9 cellular contexts compared by ENCODE assay signal in genomic region chr12:52884526-52885293, GRCh38. TPM values are rescaled to one million over a fixed set of nuclear protein-coding genes. Genes with fewer than 3 reads are reported as not detected.
DNase-seq lines count a peak whose midpoint lies in the region; ATAC-seq and TF ChIP-seq lines count a peak whose summit lies in the region.
"Had no signal": no experiment of that assay in that cellular context is flagged by ENCODE, and none has a peak within 500 bp of the region (broad histone marks: within the 10 kb centered on the region; RNA-seq: fewer than 3 reads in every experiment).

No MANE protein-coding gene starts in this region.

- no peaks in the 10 kb centered on the region for H3K27me3 ChIP-seq in SK-N-SH (ENCODE audit: insufficient read depth)

- 36% methylated on average over 11 of the region's 13 CpGs for WGBS in SK-N-SH (ENCODE audit: low lambda C conversion rate)

- TF ChIP-seq CTCF in SK-N-SH (IDR thresholded peaks at IDR 0.05) = peak; percentile 98

- DNase-seq in DMS53 treated with DMSO at 0.1 percent for 48 hours (lab: John Stamatoyannopoulos, UW; ENCODE audit: unreplicated experiment) = peak; percentile 47
- peak; percentile 86 for DNase-seq in LoVo (ENCODE audit: low spot score)
- DNase-seq in SK-N-SH = peak; percentile 86
- peak; percentile 78 for DNase-seq in activated gamma-delta T cell treated with anti-CD3 and anti-CD28 coated beads, Interleukin-2, amount 50 U/mL, for 16 hours (ENCODE audit: low read depth)
- peak; percentile 87 for DNase-seq in Right ventricle myocardium superior
- DNase-seq in renal cortical epithelial cell (ENCODE audit: low read depth) = peak; percentile 14
- no peak for DNase-seq in middle frontal gyrus (ENCODE audit: extremely low spot score, low spot score)

- H4K20me1 ChIP-seq in SK-N-SH (ENCODE audit: insufficient read depth) = no peaks in the 10 kb centered on the region

- no peaks in the 10 kb centered on the region for H3K9me3 ChIP-seq in SK-N-SH

- H3K4me1 ChIP-seq in SK-N-SH (ENCODE audit: control insufficient read depth in 1 of 2, insufficient read depth in 2 of 2, low read depth in 1 of 2, low read length in 1 of 2) = no peaks in the 10 kb centered on the region; a peak in 1 of 4 replicates

- no peaks in the 10 kb centered on the region for H3K9me2 ChIP-seq in SK-N-SH

- CTCF ChIA-PET in SK-N-SH (lab: Yijun Ruan, JAX) = interaction anchor here (0.6 to 9.7 kb wide), 107 partner anchors 9 to 1346 kb away, joined by 3 to 485 read pairs (median 5); partner anchors contain the start of genes EIF4B, KRT1, KRT18 and KRT5

- H3K27ac ChIP-seq in SK-N-SH (ENCODE audit: low read depth in 2 of 2, low read length in 1 of 2) = no peak overlapping the region

- no peak overlapping the region; a peak in 1 of 4 replicates for H3K4me3 ChIP-seq in SK-N-SH (ENCODE audit: low read depth in 2 of 2, low read length in 1 of 2)

- no peaks in the 10 kb centered on the region for H3F3A ChIP-seq in SK-N-SH (replicated peaks; ENCODE audit: insufficient read depth)

- no peak for TF ChIP-seq EP300 in SK-N-SH (IDR thresholded peaks at IDR 0.05; ENCODE audit: borderline replicate concordance in 1 of 2, low read depth in 1 of 2, low read length in 1 of 2)

- no peaks in the 10 kb centered on the region for H3K79me2 ChIP-seq in SK-N-SH (ENCODE audit: insufficient read depth)

- ATAC-seq in Right ventricle myocardium superior (ENCODE audit: poor library complexity) (peak; percentile 86), HG03460 (IDR thresholded peaks at IDR 0.05; ENCODE audit: unreplicated experiment) (no peak)

- no peak overlapping the region for H2AFZ ChIP-seq in SK-N-SH (ENCODE audit: low read depth)

- POLR2A ChIA-PET in SK-N-SH (lab: Yijun Ruan, JAX) = interaction anchor here (0.7 to 1.1 kb wide), 2 partner anchors 41 to 96 kb away, joined by 3 read pairs; no protein-coding TSS in a partner anchor

- intact Hi-C loops in Right ventricle myocardium superior (cut with DNase I) = loop anchor here (2.0 kb wide), 1 partner anchor 96 kb away; no protein-coding TSS in a partner anchor

- no peaks in the 10 kb centered on the region for H3K36me3 ChIP-seq in SK-N-SH (replicated peaks in 1 of 2; ENCODE audit: control insufficient read depth in 1 of 2, insufficient read depth in 2 of 2, low read length in 1 of 2)

- no peak overlapping the region for H3K9ac ChIP-seq in SK-N-SH

- TF ChIP-seq RAD21 in SK-N-SH (IDR thresholded peaks at IDR 0.05; ENCODE audit: low read length) = peak; percentile 93

- no peak overlapping the region for H3K4me2 ChIP-seq in SK-N-SH

TF ChIP-seq in SK-N-SH, 30 proteins besides CTCF, POLR2A, EP300 and RAD21:
- TF ChIP-seq SMC3 (IDR thresholded peaks at IDR 0.05; ENCODE audit: low read depth, low read length) = peak; percentile 99
- TF ChIP-seq NRF1 (IDR thresholded peaks at IDR 0.05; ENCODE audit: low read depth, low read length) = no peak

RNA-seq across cellular contexts. Expression of gene KRT8, which starts 20.2 kb away (rescaled TPM):
- 47.7 and 49.4 TPM in 2 replicates for polyA plus RNA-seq in SK-N-SH (2012; rRNA removed)
- 35.6 and 44.1 TPM in 2 replicates for polyA plus RNA-seq in SK-N-SH (2012; cell fraction: cytosol; rRNA removed)
- 40.7 and 41.4 TPM in 2 replicates for polyA plus RNA-seq in SK-N-SH (2012; cell fraction: nucleus; rRNA removed)
- total RNA-seq in Right ventricle myocardium superior = 104 TPM
- total RNA-seq in renal cortical epithelial cell = 390 and 919 TPM in 2 replicates
- total RNA-seq: T-helper 1 cell treated with Interleukin-12 subunit alpha and Interleukin-12 subunit beta and Interleukin-4 antibody, amounts not matched to agents 30 ng/mL and 1 ng/mL, for 36 hours had no signal

RNA-seq across cellular contexts. Expression of gene KRT78, which starts 35.9 kb away (rescaled TPM):
- not detected in 2 replicates for polyA plus RNA-seq in SK-N-SH (2012; rRNA removed)
- polyA plus RNA-seq in SK-N-SH (2012; cell fraction: cytosol; rRNA removed) = not detected in 2 replicates
- polyA plus RNA-seq in SK-N-SH (2012; cell fraction: nucleus; rRNA removed) = not detected in 2 replicates
- not detected for total RNA-seq in Right ventricle myocardium superior
- not detected in 2 replicates for total RNA-seq in renal cortical epithelial cell
- total RNA-seq: T-helper 1 cell treated with Interleukin-12 subunit alpha and Interleukin-12 subunit beta and Interleukin-4 antibody, amounts not matched to agents 30 ng/mL and 1 ng/mL, for 36 hours had no signal

RNA-seq across cellular contexts. Expression of gene KRT79, which starts 50.6 kb away (rescaled TPM):
- not detected in 2 replicates for polyA plus RNA-seq in SK-N-SH (2012; rRNA removed)
- polyA plus RNA-seq in SK-N-SH (2012; cell fraction: cytosol; rRNA removed) = not detected in 2 replicates
- polyA plus RNA-seq in SK-N-SH (2012; cell fraction: nucleus; rRNA removed) = 0.04 TPM in 1 of 2 replicates, not detected in the other
- not detected for total RNA-seq in Right ventricle myocardium superior
- not detected in 2 replicates for total RNA-seq in renal cortical epithelial cell
- total RNA-seq: T-helper 1 cell treated with Interleukin-12 subunit alpha and Interleukin-12 subunit beta and Interleukin-4 antibody, amounts not matched to agents 30 ng/mL and 1 ng/mL, for 36 hours had no signal
